ENCODE assay signal across 19 cellular contexts in the genomic region with DNA sequence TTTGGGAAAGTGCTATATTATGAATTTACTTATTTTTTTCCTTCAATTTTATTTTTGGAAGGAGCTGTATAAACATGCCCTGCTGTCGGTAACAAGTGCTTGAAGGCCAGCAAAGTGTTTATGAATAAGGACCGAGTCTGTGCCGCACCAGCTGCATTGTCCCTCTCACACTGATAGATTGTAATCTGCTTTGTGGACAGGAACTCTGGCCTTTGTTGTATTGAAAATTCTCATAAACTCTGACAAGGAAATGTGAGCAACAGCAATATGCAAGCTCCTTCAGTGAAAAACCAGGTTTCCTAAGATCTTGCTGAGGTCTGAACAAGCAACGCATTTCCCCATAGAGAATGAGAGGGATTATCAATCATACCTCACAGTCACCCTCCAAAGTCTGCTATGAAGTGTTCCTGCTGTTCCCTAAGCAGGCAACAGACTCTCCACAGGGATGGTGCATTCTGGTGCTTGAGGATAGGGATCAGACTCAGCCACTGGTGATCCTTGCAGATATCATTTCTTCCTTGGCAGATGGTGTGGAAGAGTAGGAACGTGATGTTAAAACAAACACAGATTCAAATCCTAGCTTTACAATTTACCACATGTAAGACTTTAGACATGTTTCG.
DNase-seq lines count a peak whose midpoint lies in the region; ATAC-seq, FAIRE-seq and TF ChIP-seq lines count a peak whose summit lies in the region.
"Had no signal": no experiment of that assay in that cellular context is flagged by ENCODE, and none has a peak within 500 bp of the region (broad histone marks: within the 10 kb centered on the region; RNA-seq: fewer than 3 reads in every experiment).

No MANE protein-coding gene starts in this region.

- H3K9me3 Mint-ChIP-seq in neural progenitor cell = no peaks in the 10 kb centered on the region

- H2AFZ ChIP-seq in endothelial cell of umbilical vein (ENCODE audit: low read depth, low read length) = no peak overlapping the region
- peak overlapping the region; percentile 33 for H2AFZ ChIP-seq in neural progenitor cell (replicated peaks)

- no peaks in the 10 kb centered on the region for H3K79me2 ChIP-seq in endothelial cell of umbilical vein (ENCODE audit: control insufficient read depth, insufficient read depth, low read length)
- no peaks in the 10 kb centered on the region for H3K79me2 ChIP-seq in neural progenitor cell (ENCODE audit: low read depth)

- no peaks in the 10 kb centered on the region for H3K36me3 Mint-ChIP-seq in neural progenitor cell
- H3K36me3 Mint-ChIP-seq: T-cell had no signal

- no peak overlapping the region for H3K4me2 ChIP-seq in endothelial cell of umbilical vein (ENCODE audit: insufficient read depth, low read length)
- no peak overlapping the region for H3K4me2 ChIP-seq in neural progenitor cell

- H3K4me3 ChIP-seq in endothelial cell of umbilical vein (replicated peaks in 1 of 3; ENCODE audit: insufficient read depth in 1 of 3, low read depth in 1 of 3, low read length in 3 of 3) = no peak overlapping the region
- H3K4me3 ChIP-seq in neural progenitor cell = no peak overlapping the region
- H3K4me3 ChIP-seq: ascending aorta, HAP-1, left ventricle myocardium inferior, right atrium auricular region, upper lobe of left lung had no signal

- H3K36me3 ChIP-seq in endothelial cell of umbilical vein (ENCODE audit: control insufficient read depth in 2 of 2, extremely low read depth in 1 of 2, insufficient read depth in 2 of 2, low read length in 2 of 2) (no peaks in the 10 kb centered on the region), neural progenitor cell (no peaks in the 10 kb centered on the region)
- H3K36me3 ChIP-seq: ascending aorta, HAP-1, left ventricle myocardium inferior, right atrium auricular region, upper lobe of left lung had no signal

- no peaks in the 10 kb centered on the region for H3F3A ChIP-seq in neural progenitor cell (ENCODE audit: low read depth)

- H3K4me3 Mint-ChIP-seq in neural progenitor cell = no peak overlapping the region
- H3K4me3 Mint-ChIP-seq: T-cell had no signal

- H3K27me3 ChIP-seq in endothelial cell of umbilical vein (ENCODE audit: control insufficient read depth in 2 of 2, insufficient read depth in 2 of 2, low read length in 2 of 2) (no peaks in the 10 kb centered on the region), neural progenitor cell (no peaks in the 10 kb centered on the region)
- H3K27me3 ChIP-seq: ascending aorta, right atrium auricular region, upper lobe of left lung had no signal

- H3K9me3 ChIP-seq in endothelial cell of umbilical vein (replicated peaks; ENCODE audit: control insufficient read depth, insufficient read depth, low read length) (no peaks in the 10 kb centered on the region), neural progenitor cell (ENCODE audit: low read depth) (no peaks in the 10 kb centered on the region)
- H3K9me3 ChIP-seq: ascending aorta, HAP-1, left ventricle myocardium inferior, right atrium auricular region, upper lobe of left lung had no signal

- DNase-seq in NCI-H2171 (lab: John Stamatoyannopoulos, UW) (peak; percentile 35), NCI-H748 treated with DMSO at 0.1 percent for 48 hours (lab: John Stamatoyannopoulos, UW) (peak; percentile 80), endothelial cell of umbilical vein (ENCODE audit: low read depth, low spot score) (peak; percentile 83), neural progenitor cell (ENCODE audit: low spot score) (peak; percentile 2), NCI-H2196 (lab: John Stamatoyannopoulos, UW; ENCODE audit: unreplicated experiment) (no peak)
- DNase-seq: activated CD4-positive, alpha-beta T cell treated with anti-CD3 and anti-CD28 coated beads for 4 hours; activated naive CD4-positive, alpha-beta T cell treated with anti-CD3 and anti-CD28 coated beads, Interleukin-2, amount 50 U/mL, for 16 hours; effector memory CD4-positive, alpha-beta T cell; left ventricle myocardium inferior; NCI-H187; occipital lobe; T-cell; upper lobe of left lung had no signal

- no peak for TF ChIP-seq POLR2A in endothelial cell of umbilical vein (IDR thresholded peaks at IDR 0.05; ENCODE audit: low read depth, low read length)

- CTCF ChIA-PET in endothelial cell of umbilical vein (lab: Charles Lee) = interaction anchor here (1.3 to 2.4 kb wide), 2 partner anchors 12 to 40 kb away, joined by 3 to 7 read pairs; no protein-coding TSS in a partner anchor

- H3K4me1 ChIP-seq in endothelial cell of umbilical vein (ENCODE audit: control insufficient read depth, extremely low read depth, insufficient read depth, low read length) (no peaks in the 10 kb centered on the region), neural progenitor cell (no peaks in the 10 kb centered on the region)
- H3K4me1 ChIP-seq: ascending aorta, HAP-1, right atrium auricular region had no signal

- TF ChIP-seq CTCF in endothelial cell of umbilical vein (IDR thresholded peaks at IDR 0.05; ENCODE audit: extremely low read depth in 1 of 2, insufficient read depth in 1 of 2, low read depth in 1 of 2, low read length in 2 of 2) (no peak), neural progenitor cell (IDR thresholded peaks at IDR 0.05) (no peak)

- peaks cover 2% of the 10 kb centered on the region for H3K27me3 Mint-ChIP-seq in neural progenitor cell (ENCODE audit: insufficient read depth, low read depth)
- H3K27me3 Mint-ChIP-seq: T-cell had no signal

- no peak overlapping the region for H3K9ac ChIP-seq in endothelial cell of umbilical vein (replicated peaks; ENCODE audit: extremely low read depth, insufficient read depth, low read length)
- H3K9ac ChIP-seq in neural progenitor cell = no peak overlapping the region

- peak; percentile 64 for FAIRE-seq in endothelial cell of umbilical vein (lab: Jason Lieb, UNC)
- FAIRE-seq: TTC549 had no signal

- intact Hi-C loops in endothelial cell of umbilical vein (cut with micrococcal nuclease) = loop anchor here (5.0 kb wide), 1 partner anchor 343 kb away; no protein-coding TSS in a partner anchor

- POLR2A ChIA-PET in endothelial cell of umbilical vein (lab: Charles Lee) = no interaction called here

- H3K4me1 Mint-ChIP-seq in neural progenitor cell = no peaks in the 10 kb centered on the region
- H3K4me1 Mint-ChIP-seq: T-cell had no signal

- H3K9me1 ChIP-seq in endothelial cell of umbilical vein (replicated peaks; ENCODE audit: control insufficient read depth, extremely low read depth, insufficient read depth, low read length) = no peaks in the 10 kb centered on the region

- H4K20me1 ChIP-seq in endothelial cell of umbilical vein (replicated peaks; ENCODE audit: control insufficient read depth, extremely low read depth, insufficient read depth, low read length) (no peaks in the 10 kb centered on the region), neural progenitor cell (ENCODE audit: low read depth) (no peaks in the 10 kb centered on the region)

- no peak for ATAC-seq in HG03196 (IDR thresholded peaks at IDR 0.05; ENCODE audit: unreplicated experiment)
- ATAC-seq in GM18502 (IDR thresholded peaks at IDR 0.05; ENCODE audit: poor library complexity, unreplicated experiment) = no peak
- ATAC-seq: T-cell had no signal

- no TSS peak for BruUV-seq in endothelial cell of umbilical vein (replicated peaks; lab: Mats Ljungman, UMichigan)

- H3K27ac Mint-ChIP-seq in neural progenitor cell = no peak overlapping the region
- H3K27ac Mint-ChIP-seq: T-cell had no signal

- dilution Hi-C loops in endothelial cell of umbilical vein (cut with MboI; ENCODE audit: extremely low pct_ligation_motif_present, low sequenced_read_pairs) = no loop called here

- H3K27ac ChIP-seq in endothelial cell of umbilical vein (ENCODE audit: insufficient read depth, low read depth, low read length) (no peak overlapping the region), neural progenitor cell (no peak overlapping the region)
- H3K27ac ChIP-seq: ascending aorta, left ventricle myocardium inferior, right atrium auricular region had no signal

TF ChIP-seq in endothelial cell of umbilical vein, 7 proteins besides CTCF, POLR2A, EP300 and RAD21:
- TF ChIP-seq JUN (IDR thresholded peaks at IDR 0.05; ENCODE audit: borderline replicate concordance, insufficient read depth, insufficient read length, low read depth) (no peak), MYC (IDR thresholded peaks at IDR 0.05; ENCODE audit: low read depth, low read length) (no peak), EZH2 (IDR thresholded peaks at IDR 0.05; ENCODE audit: borderline replicate concordance, low read depth, low read length, severe bottlenecking) (no peak), FOS (IDR thresholded peaks at IDR 0.05; ENCODE audit: borderline replicate concordance, insufficient read depth, low read length) (no peak), GATA2 (IDR thresholded peaks at IDR 0.05; ENCODE audit: insufficient read depth, insufficient read length, low read depth, low read length) (no peak), POLR2AphosphoS5 (IDR thresholded peaks at IDR 0.05; ENCODE audit: insufficient read depth, low read depth, low read length) (no peak)
- TF ChIP-seq, protein P1, sequence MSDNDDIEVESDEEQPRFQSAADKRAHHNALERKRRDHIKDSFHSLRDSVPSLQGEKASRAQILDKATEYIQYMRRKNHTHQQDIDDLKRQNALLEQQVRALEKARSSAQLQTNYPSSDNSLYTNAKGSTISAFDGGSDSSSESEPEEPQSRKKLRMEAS (IDR thresholded peaks at IDR 0.05; ENCODE audit: insufficient read depth, insufficient read length) = no peak
